19 cellular contexts compared by ENCODE assay signal in genomic region chr11:7046474-7046873, GRCh38. TPM values are rescaled to one million over a fixed set of nuclear protein-coding genes. Genes with fewer than 3 reads are reported as not detected.
DNase-seq lines count a peak whose midpoint lies in the region; ATAC-seq and TF ChIP-seq lines count a peak whose summit lies in the region.
"Had no signal": no experiment of that assay in that cellular context is flagged by ENCODE, and none has a peak within 500 bp of the region (broad histone marks: within the 10 kb centered on the region; RNA-seq: fewer than 3 reads in every experiment).

No MANE protein-coding gene starts in this region.

- ATAC-seq in GM21825 (IDR thresholded peaks at IDR 0.05; ENCODE audit: unreplicated experiment): no peak
- ATAC-seq: activated CD8-positive, alpha-beta memory T cell treated with anti-CD3 and anti-CD28 coated beads, Interleukin-2, amount 10 ng/mL, durations not matched to agents 7 days and 5 days; heart right ventricle had no signal

- H3K4me3 ChIP-seq in epithelial cell of proximal tubule (ENCODE audit: low read depth, low read length) (no peak overlapping the region), skeletal muscle cell (ENCODE audit: low read depth, low read length) (no peak overlapping the region)
- H3K4me3 ChIP-seq: adrenal gland, heart right ventricle, skin epidermis, testis had no signal

- DNase-seq in EH (ENCODE audit: low read depth): peak; percentile 39
- DNase-seq in LHCN-M2 (ENCODE audit: low read depth): peak; percentile 9
- DNase-seq in epithelial cell of proximal tubule (ENCODE audit: low read depth): peak; percentile 43
- peak; percentile 42 for DNase-seq in skeletal muscle cell (ENCODE audit: low read depth)
- DNase-seq in activated CD4-positive, alpha-beta T cell treated with anti-CD3 and anti-CD28 coated beads for 4 hours: no peak
- DNase-seq in RKO (ENCODE audit: low spot score): no peak
- DNase-seq: activated CD4-positive, CD25-positive, alpha-beta regulatory T cell treated with anti-CD3 and anti-CD28 coated beads, Interleukin-2, amount 50 U/mL, for 72 hours; activated CD8-positive, alpha-beta memory T cell treated with anti-CD3 and anti-CD28 coated beads, Interleukin-2, amount 10 ng/mL, durations not matched to agents 7 days and 5 days; adrenal gland; CD4-positive, alpha-beta T cell; DMS79; heart right ventricle; naive B cell; NCI-H1694; testis had no signal

- TF ChIP-seq CTCF in epithelial cell of proximal tubule (conservative IDR thresholded peaks at IDR 0.05; ENCODE audit: low read depth, low read length): no peak

RNA-seq across cellular contexts. Expression of gene NLRP14, which starts 26.2 kb away (rescaled TPM):
- total RNA-seq in LHCN-M2 (2014; rRNA removed): not detected in 2 replicates
- polyA plus RNA-seq in LHCN-M2 (2012): not detected
- total RNA-seq in epithelial cell of proximal tubule: 0.23 TPM in 1 of 2 replicates, not detected in the other
- total RNA-seq: lung microvascular endothelial cell had no signal
- polyA plus RNA-seq: heart right ventricle had no signal

RNA-seq across cellular contexts. Expression of gene ZNF214, which starts 26.3 kb away (rescaled TPM):
- total RNA-seq in LHCN-M2 (2014; rRNA removed) (1.1 and 1.5 TPM in 2 replicates), epithelial cell of proximal tubule (1.1 and 1.5 TPM in 2 replicates)
- 0.43 TPM for polyA plus RNA-seq in LHCN-M2 (2012)
- total RNA-seq: activated CD8-positive, alpha-beta memory T cell treated with anti-CD3 and anti-CD28 coated beads, Interleukin-2, amount 10 ng/mL, durations not matched to agents 7 days and 5 days; CD4-positive, alpha-beta T cell had no signal

RNA-seq across cellular contexts. Expression of gene RBMXL2, which starts 42.3 kb away (rescaled TPM):
- total RNA-seq in LHCN-M2 (2014; rRNA removed) (not detected in 2 replicates), epithelial cell of proximal tubule (0.14 TPM in 1 of 2 replicates, not detected in the other)
- polyA plus RNA-seq in LHCN-M2 (2012): not detected
- total RNA-seq: activated CD8-positive, alpha-beta memory T cell treated with anti-CD3 and anti-CD28 coated beads, Interleukin-2, amount 10 ng/mL, durations not matched to agents 7 days and 5 days; adrenal gland; heart right ventricle; lung microvascular endothelial cell; NCI-H460 had no signal
- polyA plus RNA-seq: heart right ventricle had no signal

Comparison
In these comparisons a context has a peak if more than half of its experiments do, and no peak if none do; other contexts are left out.
1. DNase-seq: peak in EH (single experiment), LHCN-M2 (single experiment), epithelial cell of proximal tubule (single experiment) and skeletal muscle cell (single experiment); none in activated CD4-positive, alpha-beta T cell treated with anti-CD3 and anti-CD28 coated beads for 4 hours (0 of 2) and RKO (single experiment).